Comparison of ENCODE assay signal across 21 cellular contexts in the genomic region with DNA sequence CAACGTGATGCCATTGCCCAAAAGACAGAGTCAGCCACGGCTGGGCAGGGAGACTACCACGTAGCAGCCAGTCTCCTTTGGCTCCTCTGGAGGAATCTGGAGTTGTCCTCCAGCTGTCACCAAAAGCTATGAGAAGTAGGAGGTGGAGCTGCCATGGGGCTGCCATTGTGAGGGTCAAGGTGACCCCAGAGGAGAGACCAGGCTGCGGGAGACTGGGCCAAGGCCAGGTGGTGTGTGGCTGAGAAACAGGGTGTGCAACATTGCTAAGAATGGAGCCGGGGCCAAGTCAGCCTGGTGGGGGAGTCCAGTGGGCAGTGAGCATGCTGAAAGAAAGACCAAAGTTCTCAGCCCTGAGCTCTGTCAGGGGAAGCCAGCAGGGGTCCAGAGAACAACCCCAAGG.
"Had no signal": no experiment of that assay in that cellular context is flagged by ENCODE, and none has a peak within 500 bp of the region (broad histone marks: within the 10 kb centered on the region; RNA-seq: fewer than 3 reads in every experiment).

No MANE protein-coding gene starts in this region.

- H3K79me2 ChIP-seq: hepatocyte had no signal

- H3K4me1 ChIP-seq: colonic mucosa, esophagus muscularis mucosa, foreskin keratinocyte, gastroesophageal sphincter, heart left ventricle, psoas muscle, right lobe of liver, transverse colon had no signal

- H3K27ac ChIP-seq: colonic mucosa, esophagus muscularis mucosa, foreskin keratinocyte, gastroesophageal sphincter, heart left ventricle, psoas muscle, right lobe of liver, transverse colon had no signal

- H3K27me3 ChIP-seq: colonic mucosa, hepatocyte, right lobe of liver had no signal

- H3K4me3 ChIP-seq: colonic mucosa, esophagus muscularis mucosa, gastroesophageal sphincter, heart left ventricle, hepatocyte, psoas muscle, right lobe of liver, transverse colon had no signal

- H3K36me3 ChIP-seq: colonic mucosa, esophagus muscularis mucosa, gastroesophageal sphincter, heart left ventricle, right lobe of liver, transverse colon had no signal

- ATAC-seq: foreskin keratinocyte; gastroesophageal sphincter; heart left ventricle; left lobe of liver; naive thymus-derived CD8-positive, alpha-beta T cell; psoas muscle; right lobe of liver; stimulated activated naive B cell treated with anti-CD40 and anti-IgM and Interleukin-4, amounts not matched to agents 10 μg/mL and 1 μg/mL and 100 μg/mL, for 72 hours had no signal

- H2AFZ ChIP-seq: hepatocyte had no signal

- H3K9me3 ChIP-seq: colonic mucosa, esophagus muscularis mucosa, gastroesophageal sphincter, heart left ventricle, psoas muscle, right lobe of liver, transverse colon had no signal

- H3K4me2 ChIP-seq: hepatocyte had no signal

- DNase-seq: colonic mucosa; effector CD8-positive, alpha-beta T cell; heart left ventricle; kidney; mesendoderm; naive thymus-derived CD8-positive, alpha-beta T cell; nephron progenitor cell; nucleus accumbens; psoas muscle; retina; right lobe of liver; small intestine; stimulated activated CD4-positive, alpha-beta T cell treated with anti-CD3 and anti-CD28 coated beads, Interleukin-15, amount 100 ng/mL, for 24 hours; stimulated activated CD4-positive, alpha-beta T cell treated with anti-CD3 and anti-CD28 coated beads, Interleukin-2, amount 100 ng/mL, for 48 hours; stimulated activated naive B cell treated with anti-CD40 and anti-IgM and Interleukin-4, amounts not matched to agents 10 μg/mL and 1 μg/mL and 100 μg/mL, for 72 hours; transverse colon had no signal
